14 cellular contexts compared by ENCODE assay signal in the genomic region with DNA sequence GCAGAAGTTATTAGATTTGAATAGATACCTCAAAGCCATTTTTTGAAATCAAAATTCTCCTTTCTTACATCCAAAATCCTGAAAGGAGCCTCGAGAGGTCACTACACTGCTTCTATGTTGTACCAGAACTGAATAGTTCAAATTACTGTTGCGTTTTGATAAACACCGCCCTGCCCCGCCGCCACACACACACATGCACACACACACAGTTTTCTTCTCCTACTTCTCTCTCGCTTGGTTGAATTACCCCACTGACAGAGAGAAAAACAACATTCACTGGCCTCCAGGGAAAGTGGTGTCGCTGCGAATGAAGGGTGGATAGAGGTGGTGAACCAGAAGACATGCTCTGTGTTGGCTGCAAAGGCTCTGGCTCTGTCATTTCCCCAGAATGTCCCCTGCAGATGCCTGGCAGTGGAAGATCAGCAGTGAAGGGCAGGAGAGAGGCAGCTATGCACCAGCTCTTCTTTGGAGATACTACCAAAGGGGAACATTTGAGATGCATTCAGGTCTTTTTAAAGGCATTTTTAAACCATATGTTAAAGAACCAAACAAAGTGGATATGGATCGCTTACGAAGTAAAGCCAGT.
DNase-seq lines count a peak whose midpoint lies in the region; ATAC-seq and TF ChIP-seq lines count a peak whose summit lies in the region.
"Had no signal": no experiment of that assay in that cellular context is flagged by ENCODE, and none has a peak within 500 bp of the region (broad histone marks: within the 10 kb centered on the region; RNA-seq: fewer than 3 reads in every experiment).

No MANE protein-coding gene starts in this region.

- H3K36me3 ChIP-seq in thymus (ENCODE audit: control insufficient read depth, insufficient read depth), result no peaks in the 10 kb centered on the region
- H3K36me3 ChIP-seq: thoracic aorta had no signal

- peak overlapping the region; percentile 27 for H3K4me3 Mint-ChIP-seq in mesothelial cell of epicardium
- no peak overlapping the region for H3K4me3 Mint-ChIP-seq in stimulated activated effector memory CD8-positive, alpha-beta T cell treated with anti-CD3 and anti-CD28 coated beads, Interleukin-12 subunit alpha, Interleukin-12 subunit beta, amount 100 ng/mL, for 72 hours
- H3K4me3 Mint-ChIP-seq: activated B cell treated with CpG ODN at 0.5 μM for 24 hours; activated naive CD8-positive, alpha-beta T cell treated with anti-CD3 and anti-CD28 coated beads, Interleukin-2, amount 50 U/mL, for 24 hours; IgD-negative memory B cell had no signal

- TF ChIP-seq CTCF in mesothelial cell of epicardium (IDR thresholded peaks at IDR 0.05; ENCODE audit: unreplicated experiment), result no peak

- H3K36me3 Mint-ChIP-seq in mesothelial cell of epicardium, result no peaks in the 10 kb centered on the region
- H3K36me3 Mint-ChIP-seq in stimulated activated effector memory CD8-positive, alpha-beta T cell treated with anti-CD3 and anti-CD28 coated beads, Interleukin-12 subunit alpha, Interleukin-12 subunit beta, amount 100 ng/mL, for 72 hours, result no peaks in the 10 kb centered on the region

- H3K4me1 Mint-ChIP-seq in mesothelial cell of epicardium, result peaks cover 32% of the 10 kb centered on the region
- H3K4me1 Mint-ChIP-seq in stimulated activated effector memory CD8-positive, alpha-beta T cell treated with anti-CD3 and anti-CD28 coated beads, Interleukin-12 subunit alpha, Interleukin-12 subunit beta, amount 100 ng/mL, for 72 hours, result peaks cover 16% of the 10 kb centered on the region

- ATAC-seq in stimulated activated effector memory CD8-positive, alpha-beta T cell treated with anti-CD3 and anti-CD28 coated beads, Interleukin-12 subunit alpha, Interleukin-12 subunit beta, amount 100 ng/mL, for 72 hours, result no peak
- ATAC-seq: activated naive CD8-positive, alpha-beta T cell treated with anti-CD3 and anti-CD28 coated beads, Interleukin-2, amount 50 U/mL, for 24 hours had no signal

- H3K27ac Mint-ChIP-seq in mesothelial cell of epicardium, result peak overlapping the region; percentile 98
- no peak overlapping the region for H3K27ac Mint-ChIP-seq in stimulated activated effector memory CD8-positive, alpha-beta T cell treated with anti-CD3 and anti-CD28 coated beads, Interleukin-12 subunit alpha, Interleukin-12 subunit beta, amount 100 ng/mL, for 72 hours
- H3K27ac Mint-ChIP-seq: activated B cell treated with CpG ODN at 0.5 μM for 24 hours; activated naive CD8-positive, alpha-beta T cell treated with anti-CD3 and anti-CD28 coated beads, Interleukin-2, amount 50 U/mL, for 24 hours; IgD-negative memory B cell had no signal

- no peak overlapping the region for H3K4me3 ChIP-seq in thymus (ENCODE audit: low read length)
- H3K4me3 ChIP-seq: thoracic aorta had no signal

- WGBS in thymus, result 93% methylated on average over 10 of the region's 10 CpGs

- no peaks in the 10 kb centered on the region for H3K9me3 ChIP-seq in thymus (ENCODE audit: control insufficient read depth)
- H3K9me3 ChIP-seq: thoracic aorta had no signal

- peak; percentile 71 for DNase-seq in amniotic epithelial cell (ENCODE audit: low read depth)
- DNase-seq in fibroblast of peridontal ligament (ENCODE audit: extremely low read depth), result peak; percentile 52
- no peak for DNase-seq in mesothelial cell of epicardium (ENCODE audit: low spot score in 2 of 2, unreplicated experiment in 2 of 2)
- DNase-seq in NCI-H2107 treated with DMSO at 0.1 percent for 48 hours (lab: John Stamatoyannopoulos, UW; ENCODE audit: unreplicated experiment), result no peak
- DNase-seq in stimulated activated effector memory CD8-positive, alpha-beta T cell treated with anti-CD3 and anti-CD28 coated beads, Interleukin-12 subunit alpha, Interleukin-12 subunit beta, amount 100 ng/mL, for 72 hours (ENCODE audit: low spot score in 2 of 2), result no peak
- DNase-seq in effector CD8-positive, alpha-beta T cell (lab: John Stamatoyannopoulos, UW), result no peak
- DNase-seq: activated B cell treated with CpG ODN at 0.5 μM for 24 hours; activated naive CD8-positive, alpha-beta T cell treated with anti-CD3 and anti-CD28 coated beads, Interleukin-2, amount 50 U/mL, for 24 hours; activated T-cell treated with anti-CD3 and anti-CD28 coated beads for 4 hours; NCI-H1694 treated with DMSO at 0.1 percent for 48 hours; small intestine had no signal

- no peaks in the 10 kb centered on the region for H3K27me3 ChIP-seq in thymus (ENCODE audit: control insufficient read depth, insufficient read depth)

- peak overlapping the region; percentile 75 for H3K27ac ChIP-seq in thymus (ENCODE audit: low read depth)
- H3K27ac ChIP-seq: thoracic aorta had no signal

- no peaks in the 10 kb centered on the region for H3K27me3 Mint-ChIP-seq in mesothelial cell of epicardium (ENCODE audit: low read depth)

- H3K4me1 ChIP-seq in thymus (ENCODE audit: control insufficient read depth, insufficient read depth, low read length), result no peaks in the 10 kb centered on the region

- H3K9me3 Mint-ChIP-seq in mesothelial cell of epicardium, result no peaks in the 10 kb centered on the region
- H3K9me3 Mint-ChIP-seq in stimulated activated effector memory CD8-positive, alpha-beta T cell treated with anti-CD3 and anti-CD28 coated beads, Interleukin-12 subunit alpha, Interleukin-12 subunit beta, amount 100 ng/mL, for 72 hours, result no peaks in the 10 kb centered on the region
- H3K9me3 Mint-ChIP-seq: activated B cell treated with CpG ODN at 0.5 μM for 24 hours; activated naive CD8-positive, alpha-beta T cell treated with anti-CD3 and anti-CD28 coated beads, Interleukin-2, amount 50 U/mL, for 24 hours; IgD-negative memory B cell had no signal

Comparison
In these comparisons a context has a peak if more than half of its experiments do, and no peak if none do; other contexts are left out.
1. DNase-seq: peak in amniotic epithelial cell (single experiment) and fibroblast of peridontal ligament (single experiment); none in mesothelial cell of epicardium (0 of 2), NCI-H2107 treated with DMSO at 0.1 percent for 48 hours (single experiment), stimulated activated effector memory CD8-positive, alpha-beta T cell treated with anti-CD3 and anti-CD28 coated beads, Interleukin-12 subunit alpha, Interleukin-12 subunit beta, amount 100 ng/mL, for 72 hours (0 of 2) and effector CD8-positive, alpha-beta T cell (single experiment).